11 cellular contexts compared by ENCODE assay signal in genomic region chr17:77364941-77365583, GRCh38.
A peak's percentile ranks its signal among the peaks of the same experiment; 100 is the strongest.
DNase-seq lines count a peak whose midpoint lies in the region; ATAC-seq and TF ChIP-seq lines count a peak whose summit lies in the region.
"Had no signal": no experiment of that assay in that cellular context is flagged by ENCODE, and none has a peak within 500 bp of the region (broad histone marks: within the 10 kb centered on the region; RNA-seq: fewer than 3 reads in every experiment).

No MANE protein-coding gene starts in this region.

- no peak for TF ChIP-seq EP300 in upper lobe of left lung (IDR thresholded peaks at IDR 0.05)

- H3K27ac ChIP-seq in cingulate gyrus (ENCODE audit: low read depth, low read length) (peak overlapping the region; percentile 80), upper lobe of left lung (peak overlapping the region in 3 of 4 donors; percentile 14 to 53 (median 37))

- H3K4me3 ChIP-seq in upper lobe of left lung = no peak overlapping the region

- no peak for DNase-seq in activated naive CD8-positive, alpha-beta T cell treated with anti-CD3 and anti-CD28 coated beads for 36 hours
- no peak for DNase-seq in upper lobe of left lung
- DNase-seq in NCI-H2029 treated with DMSO at 0.1 percent for 48 hours (lab: John Stamatoyannopoulos, UW) = no peak
- DNase-seq in NCI-H1417 (lab: John Stamatoyannopoulos, UW) = no peak
- no peak for DNase-seq in NCI-H2196 (lab: John Stamatoyannopoulos, UW; ENCODE audit: unreplicated experiment)
- DNase-seq: AML-193 had no signal

- H3K27ac Mint-ChIP-seq in activated naive CD8-positive, alpha-beta T cell = peak overlapping the region; percentile 13
- no peak overlapping the region for H3K27ac Mint-ChIP-seq in activated naive CD8-positive, alpha-beta T cell treated with anti-CD3 and anti-CD28 coated beads for 36 hours
- peak overlapping the region in 2 of 3 experiments; percentile 16 to 53 for H3K27ac Mint-ChIP-seq in nephron
- H3K27ac Mint-ChIP-seq: activated naive CD4-positive, alpha-beta T cell treated with anti-CD3 and anti-CD28 coated beads, Interleukin-2, amount 50 U/mL, for 72 hours; mesothelial cell of epicardium had no signal

- no peak overlapping the region for H3K4me3 Mint-ChIP-seq in activated naive CD8-positive, alpha-beta T cell
- no peak overlapping the region for H3K4me3 Mint-ChIP-seq in activated naive CD8-positive, alpha-beta T cell treated with anti-CD3 and anti-CD28 coated beads for 36 hours
- H3K4me3 Mint-ChIP-seq in nephron = no peak overlapping the region
- H3K4me3 Mint-ChIP-seq: mesothelial cell of epicardium had no signal

- no peak for ATAC-seq in upper lobe of left lung (ENCODE audit: low FRiP score in 2 of 2)

- no peak for TF ChIP-seq POLR2A in upper lobe of left lung (IDR thresholded peaks at IDR 0.05)

- no peaks in the 10 kb centered on the region for H3K36me3 ChIP-seq in upper lobe of left lung

- peaks cover 0 to 18% (median 8%) of the 10 kb centered on the region in 4 donors for H3K4me1 ChIP-seq in upper lobe of left lung

- H3K27me3 Mint-ChIP-seq in activated naive CD8-positive, alpha-beta T cell = no peaks in the 10 kb centered on the region
- H3K27me3 Mint-ChIP-seq in activated naive CD8-positive, alpha-beta T cell treated with anti-CD3 and anti-CD28 coated beads for 36 hours = no peaks in the 10 kb centered on the region
- H3K27me3 Mint-ChIP-seq in nephron (ENCODE audit: low read depth) = no peaks in the 10 kb centered on the region

- TF ChIP-seq CTCF in nephron (IDR thresholded peaks at IDR 0.05; ENCODE audit: unreplicated experiment in 3 of 3) = no peak
- no peak for TF ChIP-seq CTCF in upper lobe of left lung (IDR thresholded peaks at IDR 0.05)

- H3K9me3 Mint-ChIP-seq in activated naive CD8-positive, alpha-beta T cell (ENCODE audit: low read depth) = no peaks in the 10 kb centered on the region
- no peaks in the 10 kb centered on the region for H3K9me3 Mint-ChIP-seq in activated naive CD8-positive, alpha-beta T cell treated with anti-CD3 and anti-CD28 coated beads for 36 hours
- no peaks in the 10 kb centered on the region for H3K9me3 Mint-ChIP-seq in nephron
- H3K9me3 Mint-ChIP-seq: activated naive CD4-positive, alpha-beta T cell treated with anti-CD3 and anti-CD28 coated beads, Interleukin-2, amount 50 U/mL, for 72 hours; mesothelial cell of epicardium had no signal

- no peaks in the 10 kb centered on the region for H3K27me3 ChIP-seq in upper lobe of left lung

- 89 to 99% methylated on average over 7 to 8 of the region's 8 CpGs for WGBS in upper lobe of left lung, 2 donors

- H3K4me1 Mint-ChIP-seq in activated naive CD8-positive, alpha-beta T cell (ENCODE audit: low read depth) = peaks cover 50% of the 10 kb centered on the region
- peaks cover 43% of the 10 kb centered on the region for H3K4me1 Mint-ChIP-seq in activated naive CD8-positive, alpha-beta T cell treated with anti-CD3 and anti-CD28 coated beads for 36 hours
- peaks cover 60% of the 10 kb centered on the region for H3K4me1 Mint-ChIP-seq in nephron

- no peaks in the 10 kb centered on the region for H3K9me3 ChIP-seq in upper lobe of left lung

- no peaks in the 10 kb centered on the region for H3K36me3 Mint-ChIP-seq in activated naive CD8-positive, alpha-beta T cell
- no peaks in the 10 kb centered on the region for H3K36me3 Mint-ChIP-seq in activated naive CD8-positive, alpha-beta T cell treated with anti-CD3 and anti-CD28 coated beads for 36 hours
- no peaks in the 10 kb centered on the region for H3K36me3 Mint-ChIP-seq in nephron (ENCODE audit: low read depth)
- H3K36me3 Mint-ChIP-seq: activated naive CD4-positive, alpha-beta T cell treated with anti-CD3 and anti-CD28 coated beads, Interleukin-2, amount 50 U/mL, for 72 hours; mesothelial cell of epicardium had no signal
